In the genomic region with DNA sequence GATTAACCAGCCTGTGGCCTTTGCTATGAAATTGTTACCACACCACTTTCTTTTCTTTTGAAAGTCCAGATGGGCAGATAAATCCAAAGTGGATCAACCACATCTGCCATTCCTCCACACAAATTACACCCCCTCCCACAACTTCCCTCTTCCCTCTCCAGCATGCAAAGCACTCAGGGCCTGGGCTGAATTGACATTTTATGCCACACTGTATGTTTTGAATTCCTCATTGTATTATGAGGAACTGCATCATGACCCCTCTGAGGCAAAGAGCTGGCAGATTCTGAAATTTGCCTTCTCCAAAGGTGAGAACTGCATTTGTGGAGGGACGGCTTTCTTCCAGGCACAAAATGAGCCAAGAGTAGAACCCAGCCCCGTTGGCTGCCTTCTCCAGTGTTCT, we compare ENCODE assay signal across 19 cellular contexts.
"Had no signal": no experiment of that assay in that cellular context is flagged by ENCODE, and none has a peak within 500 bp of the region (broad histone marks: within the 10 kb centered on the region; RNA-seq: fewer than 3 reads in every experiment).

No MANE protein-coding gene starts in this region.

- H3K36me3 ChIP-seq: brain microvascular endothelial cell, prostate gland, sigmoid colon, spleen, upper lobe of left lung had no signal

- DNase-seq: activated CD4-positive, alpha-beta T cell treated with anti-CD3 and anti-CD28 coated beads, Interleukin-2, amount 50 U/mL, for 1 hour; activated CD8-positive, alpha-beta memory T cell treated with anti-CD3 and anti-CD28 coated beads for 24 hours; activated naive CD4-positive, alpha-beta T cell; activated naive CD8-positive, alpha-beta T cell treated with anti-CD3 and anti-CD28 coated beads, Interleukin-2, amount 10 ng/mL, durations not matched to agents 7 days and 5 days; anterior cingulate cortex; brain microvascular endothelial cell; cortex of kidney; effector memory CD4-positive, alpha-beta T cell; foreskin fibroblast; glutamatergic neuron; midbrain; sigmoid colon; spleen; stimulated activated naive CD8-positive, alpha-beta T cell treated with anti-CD3 and anti-CD28 coated beads, Interleukin-15, amount 100 ng/mL, for 72 hours; testis; upper lobe of left lung had no signal

- ATAC-seq: activated CD4-positive, CD25-positive, alpha-beta regulatory T cell treated with anti-CD3 and anti-CD28 coated beads, Interleukin-2, amount 50 U/mL, for 24 hours; stimulated activated naive CD8-positive, alpha-beta T cell treated with anti-CD3 and anti-CD28 coated beads, Interleukin-15, amount 100 ng/mL, for 72 hours had no signal

- H3K27ac ChIP-seq: brain microvascular endothelial cell, prostate gland, sigmoid colon, spleen, testis, upper lobe of left lung had no signal

- H3K27me3 ChIP-seq: brain microvascular endothelial cell, sigmoid colon, spleen, testis, upper lobe of left lung had no signal

- H3K9me3 ChIP-seq: prostate gland, sigmoid colon, spleen, testis, upper lobe of left lung had no signal

- H3K4me3 ChIP-seq: lung, prostate gland, sigmoid colon, spleen, testis, upper lobe of left lung had no signal

- H3K4me1 ChIP-seq: prostate gland, testis, upper lobe of left lung had no signal
